In genomic region chr18:13381907-13382682, GRCh38 we compare ENCODE assay signal across 8 cellular contexts.
DNase-seq lines count a peak whose midpoint lies in the region; ATAC-seq and TF ChIP-seq lines count a peak whose summit lies in the region.

No MANE protein-coding gene starts in this region.

- H3K9ac ChIP-seq in muscle layer of colon (ENCODE audit: low read length): peak overlapping the region; percentile 10

- H3K4me3 ChIP-seq in epithelial cell of proximal tubule (ENCODE audit: low read depth, low read length): peak overlapping the region; percentile 32
- H3K4me3 ChIP-seq in muscle layer of colon (ENCODE audit: low read depth in 1 of 2, low read length in 2 of 2): peak overlapping the region; percentile 41 to 52
- peak overlapping the region; percentile 42 for H3K4me3 ChIP-seq in upper lobe of right lung

- intact Hi-C loops in upper lobe of right lung (cut with DNase I): no loop called here

- H3K9me3 ChIP-seq in muscle layer of colon (ENCODE audit: low read length) (no peaks in the 10 kb centered on the region), upper lobe of right lung (no peaks in the 10 kb centered on the region)

- peak overlapping the region; percentile 94 for H3K27ac Mint-ChIP-seq in activated CD4-positive, alpha-beta T cell treated with anti-CD3 and anti-CD28 coated beads, Interleukin-2, amount 10 ng/mL, durations not matched to agents 7 days and 5 days

- H3K4me1 ChIP-seq in muscle layer of colon (ENCODE audit: insufficient read depth, low read length) (peaks cover 50% of the 10 kb centered on the region), upper lobe of right lung (peaks cover 19% of the 10 kb centered on the region)

- peaks cover 51% of the 10 kb centered on the region for H3K4me1 Mint-ChIP-seq in activated CD4-positive, alpha-beta T cell treated with anti-CD3 and anti-CD28 coated beads, Interleukin-2, amount 10 ng/mL, durations not matched to agents 7 days and 5 days

- no peaks in the 10 kb centered on the region for H3K9me3 Mint-ChIP-seq in activated CD4-positive, alpha-beta T cell treated with anti-CD3 and anti-CD28 coated beads, Interleukin-2, amount 10 ng/mL, durations not matched to agents 7 days and 5 days

- no peaks in the 10 kb centered on the region for H3K36me3 Mint-ChIP-seq in activated CD4-positive, alpha-beta T cell treated with anti-CD3 and anti-CD28 coated beads, Interleukin-2, amount 10 ng/mL, durations not matched to agents 7 days and 5 days (ENCODE audit: low read depth)

- CTCF ChIA-PET in activated CD4-positive, alpha-beta T cell treated with anti-CD3 and anti-CD28 coated beads, Interleukin-2, amount 10 ng/mL, durations not matched to agents 7 days and 5 days (lab: Charles Lee): interaction anchor here (0.7 to 2.8 kb wide), 2 partner anchors 8 to 28 kb away, joined by 3 to 10 read pairs; no protein-coding TSS in a partner anchor

- TF ChIP-seq CTCF in epithelial cell of proximal tubule (conservative IDR thresholded peaks at IDR 0.05; ENCODE audit: low read depth, low read length) (no peak), upper lobe of right lung (IDR thresholded peaks at IDR 0.05) (no peak)

- DNase-seq in EH (ENCODE audit: low read depth): peak; percentile 73
- DNase-seq in activated CD4-positive, alpha-beta T cell treated with anti-CD3 and anti-CD28 coated beads, Interleukin-2, amount 10 ng/mL, durations not matched to agents 7 days and 5 days: peak; percentile 62
- no peak for DNase-seq in epithelial cell of proximal tubule (ENCODE audit: low read depth)
- peak; percentile 78 for DNase-seq in upper lobe of right lung
- DNase-seq in H4 (ENCODE audit: low spot score): no peak

- POLR2A ChIA-PET in activated CD4-positive, alpha-beta T cell treated with anti-CD3 and anti-CD28 coated beads, Interleukin-2, amount 10 ng/mL, durations not matched to agents 7 days and 5 days (lab: Charles Lee): no interaction called here

- ATAC-seq in HG02884 (IDR thresholded peaks at IDR 0.05; ENCODE audit: unreplicated experiment) (peak; percentile 60), upper lobe of right lung (peak; percentile 85), GM21515 (IDR thresholded peaks at IDR 0.05; ENCODE audit: unreplicated experiment) (no peak)

- peak overlapping the region; percentile 70 for H3K4me3 Mint-ChIP-seq in activated CD4-positive, alpha-beta T cell treated with anti-CD3 and anti-CD28 coated beads, Interleukin-2, amount 10 ng/mL, durations not matched to agents 7 days and 5 days

- H3K27ac ChIP-seq in muscle layer of colon (ENCODE audit: low read depth, low read length): peak overlapping the region; percentile 84
- H3K27ac ChIP-seq in upper lobe of right lung: peak overlapping the region; percentile 92

- H3K27me3 Mint-ChIP-seq in activated CD4-positive, alpha-beta T cell treated with anti-CD3 and anti-CD28 coated beads, Interleukin-2, amount 10 ng/mL, durations not matched to agents 7 days and 5 days: no peaks in the 10 kb centered on the region

- H3K36me3 ChIP-seq in muscle layer of colon (ENCODE audit: insufficient read depth, low read length) (no peaks in the 10 kb centered on the region), upper lobe of right lung (no peaks in the 10 kb centered on the region)

- no peaks in the 10 kb centered on the region for H3K27me3 ChIP-seq in muscle layer of colon (ENCODE audit: control insufficient read depth in 1 of 2, insufficient read depth in 2 of 2, low read length in 2 of 2)
- no peaks in the 10 kb centered on the region for H3K27me3 ChIP-seq in upper lobe of right lung

Comparison
In these comparisons a context has a peak if more than half of its experiments do, and no peak if none do; other contexts are left out.
1. DNase-seq: peak in EH (single experiment), activated CD4-positive, alpha-beta T cell treated with anti-CD3 and anti-CD28 coated beads, Interleukin-2, amount 10 ng/mL, durations not matched to agents 7 days and 5 days (single experiment) and upper lobe of right lung (single experiment); none in epithelial cell of proximal tubule (single experiment) and H4 (single experiment).
2. Peak in every context shown above with its lines, with median percentiles within 50 percentile points of each other: H3K4me3 ChIP-seq.